ENCODE assay signal across 8 cellular contexts in the genomic region with DNA sequence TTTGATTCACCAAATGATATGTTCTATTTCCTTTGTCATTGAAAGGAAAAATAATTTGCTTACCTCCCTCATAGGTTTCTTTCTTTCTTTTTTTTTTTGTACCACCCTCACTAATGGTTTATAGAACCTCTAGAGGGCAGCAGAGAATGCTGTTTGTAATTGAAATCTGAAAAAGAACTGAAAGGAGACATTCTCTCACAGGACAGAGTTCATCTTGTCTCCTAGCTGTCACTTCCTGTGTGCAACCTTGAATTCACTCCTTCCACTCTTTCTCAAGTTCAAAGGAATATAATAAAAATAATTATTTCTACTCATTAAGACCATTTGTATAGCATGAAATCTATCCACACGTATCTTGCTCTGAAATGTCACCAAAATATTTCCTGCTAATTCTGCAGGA. TPM values are rescaled to one million over a fixed set of nuclear protein-coding genes. Genes with fewer than 3 reads are reported as not detected.
DNase-seq lines count a peak whose midpoint lies in the region; ATAC-seq and TF ChIP-seq lines count a peak whose summit lies in the region.

No MANE protein-coding gene starts in this region.

- H3F3A ChIP-seq in PC-3 (ENCODE audit: low read length, unreplicated experiment): no peaks in the 10 kb centered on the region

- TF ChIP-seq CTCF in PC-3 (conservative IDR thresholded peaks at IDR 0.05; ENCODE audit: low read depth, low read length) (peak; percentile 67), lung (IDR thresholded peaks at IDR 0.05; ENCODE audit: control extremely low read depth, extremely low read depth) (peak; percentile 35)

- H3K36me3 ChIP-seq in H7 (replicated peaks; ENCODE audit: control insufficient read depth, insufficient read depth, low read length) (no peaks in the 10 kb centered on the region), PC-3 (ENCODE audit: low read depth, low read length) (no peaks in the 10 kb centered on the region), lung (ENCODE audit: control insufficient read depth in 2 of 2, insufficient read depth in 2 of 2, low read length in 2 of 2) (no peaks in the 10 kb centered on the region)

- peak; percentile 6 for DNase-seq in stimulated activated CD4-positive, alpha-beta T cell treated with anti-CD3 and anti-CD28 coated beads, Interleukin-4, amount 100 ng/mL, for 24 hours
- no peak for DNase-seq in stimulated activated CD4-positive, alpha-beta T cell treated with anti-CD3 and anti-CD28 coated beads, Interleukin-4, amount 100 ng/mL, for 1 hour
- peak; percentile 6 for DNase-seq in H7
- DNase-seq in KG1 (lab: John Stamatoyannopoulos, UW): peak; percentile 8
- peak; percentile 87 for DNase-seq in PC-3
- peak; percentile 82 for DNase-seq in dedifferentiated amniotic fluid mesenchymal stem cell (ENCODE audit: extremely low spot score)
- DNase-seq in lung (ENCODE audit: low spot score): no peak
- no peak for DNase-seq in HK-2 (ENCODE audit: unreplicated experiment)

- peak overlapping the region; percentile 68; the same call in 1 of the 2 replicates for H2AFZ ChIP-seq in PC-3 (ENCODE audit: low read length)

- H3K27ac ChIP-seq in PC-3 (ENCODE audit: low read length): no peak overlapping the region
- H3K27ac ChIP-seq in lung (ENCODE audit: low read depth in 1 of 2, low read length in 1 of 2): no peak overlapping the region

- no TSS peak for BruUV-seq in PC-3 (replicated peaks; lab: Mats Ljungman, UMichigan)

- no peaks in the 10 kb centered on the region for H4K20me1 ChIP-seq in PC-3 (ENCODE audit: low read length)

- no peak overlapping the region for H3K4me3 ChIP-seq in H7 (ENCODE audit: insufficient read depth, low read depth, low read length)
- H3K4me3 ChIP-seq in PC-3 (ENCODE audit: low read length): no peak overlapping the region
- no peak overlapping the region for H3K4me3 ChIP-seq in lung

- H3K27me3 ChIP-seq in H7 (ENCODE audit: control insufficient read depth, insufficient read depth, low read length) (no peaks in the 10 kb centered on the region), PC-3 (ENCODE audit: low read length) (no peaks in the 10 kb centered on the region), lung (ENCODE audit: control insufficient read depth, insufficient read depth) (no peaks in the 10 kb centered on the region)

- H3K9me2 ChIP-seq in PC-3 (replicated peaks; ENCODE audit: low read length): no peaks in the 10 kb centered on the region

- H3K9ac ChIP-seq in PC-3 (ENCODE audit: low read length): no peak overlapping the region

- intact Hi-C loops in PC-3 (cut with micrococcal nuclease): loop anchor here (1.0 kb wide), 1 partner anchor 143 kb away; the partner anchor contains the start of gene CTSO

- H3K9me3 ChIP-seq in PC-3 (ENCODE audit: low read length): no peaks in the 10 kb centered on the region
- H3K9me3 ChIP-seq in lung (ENCODE audit: control insufficient read depth in 2 of 2, insufficient read depth in 1 of 2, low read length in 1 of 2): no peaks in the 10 kb centered on the region

- POLR2A ChIA-PET in PC-3 (lab: Charles Lee; ENCODE audit: unreplicated experiment): no interaction called here

- no peak overlapping the region for H3K4me2 ChIP-seq in PC-3 (ENCODE audit: low read length)

- ATAC-seq in PC-3 (peak; percentile 54), lung (ENCODE audit: insufficient read depth, low FRiP score) (peak; percentile 82)

- 84 to 92% methylated on average over 1 of the region's 1 CpG for WGBS in lung, 2 donors

- no peaks in the 10 kb centered on the region for H3K79me2 ChIP-seq in PC-3 (ENCODE audit: low read length)

- CTCF ChIA-PET in PC-3 (lab: Charles Lee): interaction anchor here (1.6 kb wide), 1 partner anchor 143 kb away, joined by 21 read pairs; the partner anchor contains the start of gene CTSO

- H3K4me1 ChIP-seq in PC-3 (ENCODE audit: insufficient read depth, low read length) (peaks cover 10% of the 10 kb centered on the region), lung (ENCODE audit: control insufficient read depth in 2 of 2, insufficient read depth in 2 of 2, low read length in 2 of 2) (no peaks in the 10 kb centered on the region)

RNA-seq across cellular contexts. Expression of gene GUCY1B1, which starts 51.0 kb away (rescaled TPM):
- 3.3 and 5.1 TPM in 2 replicates for total RNA-seq in H7 (2014; rRNA removed; shearing (Covaris generic))
- total RNA-seq in PC-3 (2014; rRNA removed) (3.1 and 4.4 TPM in 2 replicates), lung (10 to 100 TPM; 16.5 to 36.9 TPM)
- 10 to 100 TPM in 1 of 2 donors, 1 to 10 TPM in 1; 9.4 to 10.2 TPM for polyA plus RNA-seq in lung

RNA-seq across cellular contexts. Expression of gene ASIC5, which starts 56.2 kb away (rescaled TPM):
- not detected in 2 replicates for total RNA-seq in H7 (2014; rRNA removed; shearing (Covaris generic))
- total RNA-seq in PC-3 (2014; rRNA removed) (not detected in 2 replicates), lung (not detected)
- not detected for polyA plus RNA-seq in lung

Comparison
In these comparisons a context has a peak if more than half of its experiments do, and no peak if none do; other contexts are left out.
1. DNase-seq: peak in stimulated activated CD4-positive, alpha-beta T cell treated with anti-CD3 and anti-CD28 coated beads, Interleukin-4, amount 100 ng/mL, for 24 hours (single experiment), H7 (single experiment), KG1 (single experiment), PC-3 (single experiment) and dedifferentiated amniotic fluid mesenchymal stem cell (single experiment); none in stimulated activated CD4-positive, alpha-beta T cell treated with anti-CD3 and anti-CD28 coated beads, Interleukin-4, amount 100 ng/mL, for 1 hour (single experiment), lung (single experiment) and HK-2 (single experiment).